In the genomic region with DNA sequence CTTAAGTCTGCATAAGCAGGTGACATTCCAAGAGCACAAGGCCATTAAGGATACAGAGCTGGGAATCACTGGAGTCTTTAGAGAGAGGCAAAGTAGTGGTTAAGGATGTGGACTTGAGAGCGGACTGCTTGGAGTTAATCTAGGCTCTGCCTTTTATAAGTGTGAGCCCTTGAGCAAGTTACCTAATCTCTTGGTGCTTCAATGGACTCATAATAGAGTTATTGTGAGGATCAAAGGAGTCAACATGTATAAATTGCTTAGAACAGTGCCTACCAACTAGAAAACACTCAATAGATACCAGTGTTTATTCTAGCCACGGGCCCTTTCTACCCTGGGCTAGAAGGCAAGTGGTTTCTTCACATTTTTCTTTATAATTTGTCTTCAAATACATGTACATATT, we compare ENCODE assay signal across 1 cellular context.
TF ChIP-seq lines count a peak whose summit lies in the region.

No MANE protein-coding gene starts in this region.

TF ChIP-seq in GM23338, 12 proteins besides CTCF, POLR2A, EP300 and RAD21 (continued from another document):
- TF ChIP-seq, protein P1, sequence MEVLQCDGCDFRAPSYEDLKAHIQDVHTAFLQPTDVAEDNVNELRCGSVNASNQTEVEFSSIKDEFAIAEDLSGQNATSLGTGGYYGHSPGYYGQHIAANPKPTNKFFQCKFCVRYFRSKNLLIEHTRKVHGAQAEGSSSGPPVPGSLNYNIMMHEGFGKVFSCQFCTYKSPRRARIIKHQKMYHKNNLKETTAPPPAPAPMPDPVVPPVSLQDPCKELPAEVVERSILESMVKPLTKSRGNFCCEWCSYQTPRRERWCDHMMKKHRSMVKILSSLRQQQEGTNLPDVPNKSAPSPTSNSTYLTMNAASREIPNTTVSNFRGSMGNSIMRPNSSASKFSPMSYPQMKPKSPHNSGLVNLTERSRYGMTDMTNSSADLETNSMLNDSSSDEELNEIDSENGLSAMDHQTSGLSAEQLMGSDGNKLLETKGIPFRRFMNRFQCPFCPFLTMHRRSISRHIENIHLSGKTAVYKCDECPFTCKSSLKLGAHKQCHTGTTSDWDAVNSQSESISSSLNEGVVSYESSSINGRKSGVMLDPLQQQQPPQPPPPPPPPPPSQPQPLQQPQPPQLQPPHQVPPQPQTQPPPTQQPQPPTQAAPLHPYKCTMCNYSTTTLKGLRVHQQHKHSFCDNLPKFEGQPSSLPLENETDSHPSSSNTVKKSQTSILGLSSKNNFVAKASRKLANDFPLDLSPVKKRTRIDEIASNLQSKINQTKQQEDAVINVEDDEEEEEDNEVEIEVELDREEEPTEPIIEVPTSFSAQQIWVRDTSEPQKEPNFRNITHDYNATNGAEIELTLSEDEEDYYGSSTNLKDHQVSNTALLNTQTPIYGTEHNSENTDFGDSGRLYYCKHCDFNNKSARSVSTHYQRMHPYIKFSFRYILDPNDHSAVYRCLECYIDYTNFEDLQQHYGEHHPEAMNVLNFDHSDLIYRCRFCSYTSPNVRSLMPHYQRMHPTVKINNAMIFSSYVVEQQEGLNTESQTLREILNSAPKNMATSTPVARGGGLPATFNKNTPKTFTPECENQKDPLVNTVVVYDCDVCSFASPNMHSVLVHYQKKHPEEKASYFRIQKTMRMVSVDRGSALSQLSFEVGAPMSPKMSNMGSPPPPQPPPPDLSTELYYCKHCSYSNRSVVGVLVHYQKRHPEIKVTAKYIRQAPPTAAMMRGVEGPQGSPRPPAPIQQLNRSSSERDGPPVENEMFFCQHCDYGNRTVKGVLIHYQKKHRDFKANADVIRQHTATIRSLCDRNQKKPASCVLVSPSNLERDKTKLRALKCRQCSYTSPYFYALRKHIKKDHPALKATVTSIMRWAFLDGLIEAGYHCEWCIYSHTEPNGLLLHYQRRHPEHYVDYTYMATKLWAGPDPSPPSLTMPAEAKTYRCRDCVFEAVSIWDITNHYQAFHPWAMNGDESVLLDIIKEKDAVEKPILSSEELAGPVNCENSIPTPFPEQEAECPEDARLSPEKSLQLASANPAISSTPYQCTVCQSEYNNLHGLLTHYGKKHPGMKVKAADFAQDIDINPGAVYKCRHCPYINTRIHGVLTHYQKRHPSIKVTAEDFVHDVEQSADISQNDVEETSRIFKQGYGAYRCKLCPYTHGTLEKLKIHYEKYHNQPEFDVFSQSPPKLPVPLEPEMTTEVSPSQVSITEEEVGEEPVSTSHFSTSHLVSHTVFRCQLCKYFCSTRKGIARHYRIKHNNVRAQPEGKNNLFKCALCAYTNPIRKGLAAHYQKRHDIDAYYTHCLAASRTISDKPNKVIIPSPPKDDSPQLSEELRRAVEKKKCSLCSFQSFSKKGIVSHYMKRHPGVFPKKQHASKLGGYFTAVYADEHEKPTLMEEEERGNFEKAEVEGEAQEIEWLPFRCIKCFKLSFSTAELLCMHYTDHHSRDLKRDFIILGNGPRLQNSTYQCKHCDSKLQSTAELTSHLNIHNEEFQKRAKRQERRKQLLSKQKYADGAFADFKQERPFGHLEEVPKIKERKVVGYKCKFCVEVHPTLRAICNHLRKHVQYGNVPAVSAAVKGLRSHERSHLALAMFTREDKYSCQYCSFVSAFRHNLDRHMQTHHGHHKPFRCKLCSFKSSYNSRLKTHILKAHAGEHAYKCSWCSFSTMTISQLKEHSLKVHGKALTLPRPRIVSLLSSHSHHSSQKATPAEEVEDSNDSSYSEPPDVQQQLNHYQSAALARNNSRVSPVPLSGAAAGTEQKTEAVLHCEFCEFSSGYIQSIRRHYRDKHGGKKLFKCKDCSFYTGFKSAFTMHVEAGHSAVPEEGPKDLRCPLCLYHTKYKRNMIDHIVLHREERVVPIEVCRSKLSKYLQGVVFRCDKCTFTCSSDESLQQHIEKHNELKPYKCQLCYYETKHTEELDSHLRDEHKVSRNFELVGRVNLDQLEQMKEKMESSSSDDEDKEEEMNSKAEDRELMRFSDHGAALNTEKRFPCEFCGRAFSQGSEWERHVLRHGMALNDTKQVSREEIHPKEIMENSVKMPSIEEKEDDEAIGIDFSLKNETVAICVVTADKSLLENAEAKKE (CRISPR knock-in tag; IDR thresholded peaks at IDR 0.05), result no peak
- no peak for TF ChIP-seq CREB1 (CRISPR knock-in tag; IDR thresholded peaks at IDR 0.05; ENCODE audit: low read depth)
- TF ChIP-seq, protein P2, sequence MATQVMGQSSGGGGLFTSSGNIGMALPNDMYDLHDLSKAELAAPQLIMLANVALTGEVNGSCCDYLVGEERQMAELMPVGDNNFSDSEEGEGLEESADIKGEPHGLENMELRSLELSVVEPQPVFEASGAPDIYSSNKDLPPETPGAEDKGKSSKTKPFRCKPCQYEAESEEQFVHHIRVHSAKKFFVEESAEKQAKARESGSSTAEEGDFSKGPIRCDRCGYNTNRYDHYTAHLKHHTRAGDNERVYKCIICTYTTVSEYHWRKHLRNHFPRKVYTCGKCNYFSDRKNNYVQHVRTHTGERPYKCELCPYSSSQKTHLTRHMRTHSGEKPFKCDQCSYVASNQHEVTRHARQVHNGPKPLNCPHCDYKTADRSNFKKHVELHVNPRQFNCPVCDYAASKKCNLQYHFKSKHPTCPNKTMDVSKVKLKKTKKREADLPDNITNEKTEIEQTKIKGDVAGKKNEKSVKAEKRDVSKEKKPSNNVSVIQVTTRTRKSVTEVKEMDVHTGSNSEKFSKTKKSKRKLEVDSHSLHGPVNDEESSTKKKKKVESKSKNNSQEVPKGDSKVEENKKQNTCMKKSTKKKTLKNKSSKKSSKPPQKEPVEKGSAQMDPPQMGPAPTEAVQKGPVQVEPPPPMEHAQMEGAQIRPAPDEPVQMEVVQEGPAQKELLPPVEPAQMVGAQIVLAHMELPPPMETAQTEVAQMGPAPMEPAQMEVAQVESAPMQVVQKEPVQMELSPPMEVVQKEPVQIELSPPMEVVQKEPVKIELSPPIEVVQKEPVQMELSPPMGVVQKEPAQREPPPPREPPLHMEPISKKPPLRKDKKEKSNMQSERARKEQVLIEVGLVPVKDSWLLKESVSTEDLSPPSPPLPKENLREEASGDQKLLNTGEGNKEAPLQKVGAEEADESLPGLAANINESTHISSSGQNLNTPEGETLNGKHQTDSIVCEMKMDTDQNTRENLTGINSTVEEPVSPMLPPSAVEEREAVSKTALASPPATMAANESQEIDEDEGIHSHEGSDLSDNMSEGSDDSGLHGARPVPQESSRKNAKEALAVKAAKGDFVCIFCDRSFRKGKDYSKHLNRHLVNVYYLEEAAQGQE (IDR thresholded peaks at IDR 0.05; ENCODE audit: unreplicated experiment), result no peak
- TF ChIP-seq STAT1 (IDR thresholded peaks at IDR 0.05; ENCODE audit: unreplicated experiment), result no peak
- no peak for TF ChIP-seq POLR2AphosphoS5 (IDR thresholded peaks at IDR 0.05; ENCODE audit: low read depth)
- TF ChIP-seq, protein P3, sequence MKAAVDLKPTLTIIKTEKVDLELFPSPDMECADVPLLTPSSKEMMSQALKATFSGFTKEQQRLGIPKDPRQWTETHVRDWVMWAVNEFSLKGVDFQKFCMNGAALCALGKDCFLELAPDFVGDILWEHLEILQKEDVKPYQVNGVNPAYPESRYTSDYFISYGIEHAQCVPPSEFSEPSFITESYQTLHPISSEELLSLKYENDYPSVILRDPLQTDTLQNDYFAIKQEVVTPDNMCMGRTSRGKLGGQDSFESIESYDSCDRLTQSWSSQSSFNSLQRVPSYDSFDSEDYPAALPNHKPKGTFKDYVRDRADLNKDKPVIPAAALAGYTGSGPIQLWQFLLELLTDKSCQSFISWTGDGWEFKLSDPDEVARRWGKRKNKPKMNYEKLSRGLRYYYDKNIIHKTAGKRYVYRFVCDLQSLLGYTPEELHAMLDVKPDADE (IDR thresholded peaks at IDR 0.05), result no peak
- TF ChIP-seq ZNF114 (CRISPR knock-in tag; IDR thresholded peaks at IDR 0.05), result no peak
- TF ChIP-seq ZNF331 (CRISPR knock-in tag; IDR thresholded peaks at IDR 0.05; ENCODE audit: low read depth), result no peak
TF ChIP-seq in GM23338: peak in this region for 0.
